ENCODE assay signal across 11 cellular contexts in the genomic region with DNA sequence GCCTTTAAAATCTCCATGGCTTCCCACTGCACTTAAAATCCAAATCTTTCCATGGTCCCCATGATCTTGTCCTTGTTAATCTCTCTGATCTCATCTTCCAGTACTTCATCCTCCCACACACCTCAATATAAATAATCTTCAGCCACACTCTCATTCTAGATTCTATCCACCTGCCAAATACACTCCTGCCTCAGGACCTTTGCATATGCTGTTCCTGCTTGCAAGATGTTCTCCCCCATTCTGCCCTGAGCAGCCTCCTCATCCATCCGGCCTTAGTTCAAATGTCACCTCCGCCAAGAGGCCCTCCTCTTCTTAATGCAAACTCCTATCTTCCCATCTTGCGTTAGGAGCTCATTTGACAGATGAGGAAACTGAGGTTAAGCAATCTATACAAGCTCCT.
DNase-seq lines count a peak whose midpoint lies in the region; ATAC-seq and TF ChIP-seq lines count a peak whose summit lies in the region.
"Had no signal": no experiment of that assay in that cellular context is flagged by ENCODE, and none has a peak within 500 bp of the region (broad histone marks: within the 10 kb centered on the region; RNA-seq: fewer than 3 reads in every experiment).

No MANE protein-coding gene starts in this region.

- peak overlapping the region; percentile 59 for H3K27ac Mint-ChIP-seq in stimulated activated naive CD8-positive, alpha-beta T cell treated with anti-CD3 and anti-CD28 coated beads, Interleukin-15, Interleukin-2, amounts not matched to agents 100 ng/mL and 50 ng/mL, for 24 hours
- H3K27ac Mint-ChIP-seq in activated naive CD8-positive, alpha-beta T cell treated with anti-CD3 and anti-CD28 coated beads for 36 hours = peak overlapping the region; percentile 54

- intact Hi-C loops in lower lobe of right lung (cut with DNase I) = no loop called here

- H3K4me3 Mint-ChIP-seq in stimulated activated naive CD8-positive, alpha-beta T cell treated with anti-CD3 and anti-CD28 coated beads, Interleukin-15, Interleukin-2, amounts not matched to agents 100 ng/mL and 50 ng/mL, for 24 hours = no peak overlapping the region
- no peak overlapping the region for H3K4me3 Mint-ChIP-seq in activated naive CD8-positive, alpha-beta T cell treated with anti-CD3 and anti-CD28 coated beads for 36 hours

- H3K36me3 ChIP-seq in lower lobe of right lung = peaks cover 4% of the 10 kb centered on the region

- H3K9me3 Mint-ChIP-seq in stimulated activated naive CD8-positive, alpha-beta T cell treated with anti-CD3 and anti-CD28 coated beads, Interleukin-15, Interleukin-2, amounts not matched to agents 100 ng/mL and 50 ng/mL, for 24 hours = peaks cover 9% of the 10 kb centered on the region
- peaks cover 6% of the 10 kb centered on the region for H3K9me3 Mint-ChIP-seq in activated naive CD8-positive, alpha-beta T cell treated with anti-CD3 and anti-CD28 coated beads for 36 hours

- H3K4me1 ChIP-seq in lower lobe of right lung = peaks cover 53% of the 10 kb centered on the region

- H3K27me3 Mint-ChIP-seq in stimulated activated naive CD8-positive, alpha-beta T cell treated with anti-CD3 and anti-CD28 coated beads, Interleukin-15, Interleukin-2, amounts not matched to agents 100 ng/mL and 50 ng/mL, for 24 hours = no peaks in the 10 kb centered on the region
- no peaks in the 10 kb centered on the region for H3K27me3 Mint-ChIP-seq in activated naive CD8-positive, alpha-beta T cell treated with anti-CD3 and anti-CD28 coated beads for 36 hours

- H3K9me3 ChIP-seq in lower lobe of right lung = peaks cover 3% of the 10 kb centered on the region

- TF ChIP-seq CTCF in lower lobe of right lung (IDR thresholded peaks at IDR 0.05) = no peak

- no peaks in the 10 kb centered on the region for H3K27me3 ChIP-seq in lower lobe of right lung (ENCODE audit: low read depth)

- DNase-seq in stimulated activated naive CD8-positive, alpha-beta T cell treated with anti-CD3 and anti-CD28 coated beads, Interleukin-15, Interleukin-2, amounts not matched to agents 100 U/mL and 50 U/mL, for 24 hours = no peak
- no peak for DNase-seq in activated naive CD8-positive, alpha-beta T cell treated with anti-CD3 and anti-CD28 coated beads for 36 hours
- no peak for DNase-seq in lower lobe of right lung
- DNase-seq in stimulated activated CD4-positive, alpha-beta T cell treated with anti-CD3 and anti-CD28 coated beads, Interleukin-4, amount 100 ng/mL, for 24 hours = no peak
- DNase-seq in hepatic stellate cell (ENCODE audit: low spot score) = no peak
- DNase-seq: DMS53, NCI-H1694, trophoblast cell had no signal

- H3K27ac ChIP-seq in lower lobe of right lung = peak overlapping the region; percentile 21

- H3K36me3 Mint-ChIP-seq in stimulated activated naive CD8-positive, alpha-beta T cell treated with anti-CD3 and anti-CD28 coated beads, Interleukin-15, Interleukin-2, amounts not matched to agents 100 ng/mL and 50 ng/mL, for 24 hours (ENCODE audit: low read depth) = peaks cover 47% of the 10 kb centered on the region
- peaks cover 55% of the 10 kb centered on the region for H3K36me3 Mint-ChIP-seq in activated naive CD8-positive, alpha-beta T cell treated with anti-CD3 and anti-CD28 coated beads for 36 hours

- ATAC-seq in stimulated activated naive CD8-positive, alpha-beta T cell treated with anti-CD3 and anti-CD28 coated beads, Interleukin-15, Interleukin-2, amounts not matched to agents 100 U/mL and 50 U/mL, for 24 hours = no peak
- ATAC-seq in lower lobe of right lung = no peak
- ATAC-seq in HG03095 (IDR thresholded peaks at IDR 0.05; ENCODE audit: unreplicated experiment) = no peak
- ATAC-seq in HG03097 (IDR thresholded peaks at IDR 0.05; ENCODE audit: low FRiP score, unreplicated experiment) = no peak

- peaks cover 77% of the 10 kb centered on the region for H3K4me1 Mint-ChIP-seq in stimulated activated naive CD8-positive, alpha-beta T cell treated with anti-CD3 and anti-CD28 coated beads, Interleukin-15, Interleukin-2, amounts not matched to agents 100 ng/mL and 50 ng/mL, for 24 hours (ENCODE audit: low read depth)
- peaks cover 57% of the 10 kb centered on the region for H3K4me1 Mint-ChIP-seq in activated naive CD8-positive, alpha-beta T cell treated with anti-CD3 and anti-CD28 coated beads for 36 hours

- no peak overlapping the region for H3K4me3 ChIP-seq in lower lobe of right lung
